ENCODE assay signal across 11 cellular contexts in the genomic region with DNA sequence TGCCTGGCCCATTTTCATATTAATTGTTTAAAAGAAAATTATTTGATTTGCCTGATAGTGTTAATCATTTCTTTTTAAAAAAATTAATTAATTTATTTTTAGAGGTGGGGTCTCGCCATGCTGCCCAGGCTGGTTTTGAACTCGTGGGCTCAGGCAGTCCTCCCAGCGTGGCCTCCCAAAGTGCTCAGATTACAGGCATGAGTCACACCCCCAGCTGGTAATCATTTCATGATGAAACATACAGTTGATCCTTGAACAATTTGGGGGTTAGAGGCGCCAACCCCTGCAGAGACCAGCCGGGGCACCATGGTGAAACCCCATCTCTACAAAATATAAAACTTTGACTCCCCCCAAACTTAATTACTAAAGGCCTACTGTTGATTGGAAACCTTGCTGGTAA.
"Had no signal": no experiment of that assay in that cellular context is flagged by ENCODE, and none has a peak within 500 bp of the region (broad histone marks: within the 10 kb centered on the region; RNA-seq: fewer than 3 reads in every experiment).

No MANE protein-coding gene starts in this region.

- H3K4me1 ChIP-seq: colonic mucosa, stomach had no signal

- DNase-seq: activated CD4-positive, alpha-beta T cell treated with anti-CD3 and anti-CD28 coated beads, Interleukin-2, amount 50 U/mL, for 4 hours; activated CD4-positive, CD25-positive, alpha-beta regulatory T cell; activated naive CD8-positive, alpha-beta T cell treated with anti-CD3 and anti-CD28 coated beads, Interleukin-2, amount 50 U/mL, for 24 hours; caudate nucleus; colonic mucosa; effector CD4-positive, alpha-beta T cell; head of caudate nucleus; mucosa of descending colon; naive thymus-derived CD8-positive, alpha-beta T cell; stomach had no signal

- H3K27me3 ChIP-seq: colonic mucosa, neutrophil, stomach had no signal

- H3K27ac ChIP-seq: colonic mucosa, neutrophil, stomach had no signal

- H3K9me3 ChIP-seq: colonic mucosa, mucosa of descending colon, neutrophil, stomach had no signal

- H3K4me3 ChIP-seq: colonic mucosa, mucosa of descending colon, stomach had no signal
